Comparison of ENCODE assay signal across 8 cellular contexts in the genomic region with DNA sequence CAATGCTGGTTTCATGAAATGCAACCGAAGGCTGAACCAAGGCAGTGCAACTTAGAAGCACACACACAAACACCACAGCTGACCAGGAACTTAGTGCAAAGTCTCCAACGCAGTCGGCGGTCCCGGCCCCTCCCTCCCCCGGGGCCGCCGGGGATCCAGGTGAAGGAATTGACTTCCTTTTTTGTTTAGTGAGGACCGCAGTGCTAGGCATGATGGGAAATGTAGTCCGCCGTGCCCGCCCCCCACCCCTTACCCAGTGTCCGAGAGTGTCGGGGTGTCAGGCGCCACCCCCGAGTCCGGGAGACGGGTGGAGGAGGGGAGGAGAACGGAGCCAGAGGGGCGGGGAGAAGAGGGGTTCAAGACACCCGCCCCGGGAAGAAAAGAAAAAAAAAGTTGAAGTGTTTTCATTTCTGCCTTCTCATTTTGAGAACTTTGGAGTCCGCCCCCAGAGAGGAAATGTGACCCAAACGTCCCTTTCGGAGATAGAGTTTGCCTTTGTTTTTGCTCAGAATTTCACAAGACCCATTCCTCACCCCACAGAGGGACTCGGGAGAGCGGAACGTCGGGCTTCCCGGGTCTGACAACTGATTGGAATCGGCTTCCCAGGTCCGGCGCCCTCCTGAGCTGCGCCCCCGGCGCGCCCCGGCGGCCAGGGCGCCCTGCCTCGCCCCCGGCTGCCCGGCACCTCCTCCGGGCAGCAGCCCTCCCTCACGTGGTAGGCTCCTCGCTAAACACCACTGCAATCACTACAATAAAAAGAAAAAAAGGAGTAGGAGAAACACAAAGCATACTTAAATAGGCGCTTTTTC. TPM values are rescaled to one million over a fixed set of nuclear protein-coding genes. Genes with fewer than 3 reads are reported as not detected.
DNase-seq lines count a peak whose midpoint lies in the region; ATAC-seq and TF ChIP-seq lines count a peak whose summit lies in the region.

No MANE protein-coding gene starts in this region.

- H3K9me2 ChIP-seq in neural cell (ENCODE audit: insufficient read depth, low read length) = no peaks in the 10 kb centered on the region

- 0 to 2% methylated on average over 10 to 13 of the region's 47 CpGs for WGBS in gastroesophageal sphincter (ENCODE audit: low coverage in 1 of 2), 2 donors

- TF ChIP-seq RAD21 in neural cell (conservative IDR thresholded peaks at IDR 0.05) = no peak

- peaks cover 2 to 45% (median 21%) of the 10 kb centered on the region in 3 donors for H3K4me1 ChIP-seq in gastroesophageal sphincter

- peaks cover 21% of the 10 kb centered on the region for H3K79me2 ChIP-seq in neural cell (replicated peaks; ENCODE audit: insufficient read depth, low read length)

- H3K36me3 ChIP-seq in gastroesophageal sphincter = no peaks in the 10 kb centered on the region
- no peaks in the 10 kb centered on the region for H3K36me3 ChIP-seq in neural cell (ENCODE audit: insufficient read depth, low read length)

- H3K27ac Mint-ChIP-seq in activated naive CD4-positive, alpha-beta T cell treated with anti-CD3 and anti-CD28 coated beads, Interleukin-2, amount 50 U/mL, for 72 hours = peak overlapping the region; percentile 63 to 84
- H3K27ac Mint-ChIP-seq in type B pancreatic cell = peak overlapping the region; percentile 95

- DNase-seq in DMS153 (lab: John Stamatoyannopoulos, UW) (peak; percentile 80), HT1080 (ENCODE audit: low read depth) (peak; percentile 94), RPMI7951 (ENCODE audit: low read depth) (peak; percentile 81), type B pancreatic cell (ENCODE audit: extremely low spot score, unreplicated experiment) (peak; percentile 81)
- DNase-seq in activated naive CD4-positive, alpha-beta T cell treated with anti-CD3 and anti-CD28 coated beads, Interleukin-2, amount 50 U/mL, for 72 hours (ENCODE audit: low spot score in 2 of 2) = peak; percentile 72 to 77

- H3F3A ChIP-seq in neural cell (ENCODE audit: insufficient read depth, low read length, poor library complexity, severe bottlenecking) = no peaks in the 10 kb centered on the region

- peak; percentile 63 to 72 for TF ChIP-seq POLR2A in gastroesophageal sphincter (IDR thresholded peaks at IDR 0.05)

- H2AFZ ChIP-seq in neural cell (ENCODE audit: low read depth, low read length) = no peak overlapping the region

- H3K27me3 Mint-ChIP-seq in type B pancreatic cell = no peaks in the 10 kb centered on the region

- H3K9me3 ChIP-seq in gastroesophageal sphincter = no peaks in the 10 kb centered on the region
- H3K9me3 ChIP-seq in neural cell (ENCODE audit: low read length) = no peaks in the 10 kb centered on the region

- H3K27ac ChIP-seq in gastroesophageal sphincter = peak overlapping the region; percentile 93 to 100 (median 98)
- H3K27ac ChIP-seq in neural cell (ENCODE audit: low read length) = peak overlapping the region; percentile 77

- TF ChIP-seq EP300 in gastroesophageal sphincter (IDR thresholded peaks at IDR 0.05) (no peak), neural cell (conservative IDR thresholded peaks at IDR 0.05; ENCODE audit: poor library complexity, severe bottlenecking) (no peak)

- H4K20me1 ChIP-seq in neural cell (ENCODE audit: insufficient read depth) = peaks cover 4% of the 10 kb centered on the region

- H3K27me3 ChIP-seq in gastroesophageal sphincter (no peaks in the 10 kb centered on the region), neural cell (ENCODE audit: insufficient read depth, low read depth, low read length) (no peaks in the 10 kb centered on the region)

- H3K4me2 ChIP-seq in neural cell (ENCODE audit: low read length) = peak overlapping the region; percentile 95

- H3K9me3 Mint-ChIP-seq in activated naive CD4-positive, alpha-beta T cell treated with anti-CD3 and anti-CD28 coated beads, Interleukin-2, amount 50 U/mL, for 72 hours = no peaks in the 10 kb centered on the region
- H3K9me3 Mint-ChIP-seq in type B pancreatic cell = no peaks in the 10 kb centered on the region

- TF ChIP-seq CTCF in gastroesophageal sphincter (IDR thresholded peaks at IDR 0.05) (peak in 2 of 4 experiments; percentile 12 to 36), neural cell (IDR thresholded peaks at IDR 0.05; ENCODE audit: poor library complexity, severe bottlenecking) (no peak), type B pancreatic cell (conservative IDR thresholded peaks at IDR 0.05) (no peak)

- H3K4me3 Mint-ChIP-seq in type B pancreatic cell = peak overlapping the region; percentile 93

- peaks cover 26% of the 10 kb centered on the region for H3K4me1 Mint-ChIP-seq in type B pancreatic cell (ENCODE audit: unreplicated experiment)

- peak overlapping the region; percentile 92 to 95 for H3K4me3 ChIP-seq in gastroesophageal sphincter
- H3K4me3 ChIP-seq in neural cell (ENCODE audit: low read length) = peak overlapping the region; percentile 100

- no peaks in the 10 kb centered on the region for H3K36me3 Mint-ChIP-seq in activated naive CD4-positive, alpha-beta T cell treated with anti-CD3 and anti-CD28 coated beads, Interleukin-2, amount 50 U/mL, for 72 hours
- no peaks in the 10 kb centered on the region for H3K36me3 Mint-ChIP-seq in type B pancreatic cell

- H3K9ac ChIP-seq in neural cell (ENCODE audit: low read length) = peak overlapping the region; percentile 95

- peak; percentile 35 to 69 for ATAC-seq in activated naive CD4-positive, alpha-beta T cell treated with anti-CD3 and anti-CD28 coated beads, Interleukin-2, amount 50 U/mL, for 72 hours
- ATAC-seq in gastroesophageal sphincter = peak; percentile 60
- no peak for ATAC-seq in GM19467 (IDR thresholded peaks at IDR 0.05; ENCODE audit: unreplicated experiment)

TF ChIP-seq in neural cell, 6 proteins besides CTCF, POLR2A, EP300 and RAD21:
- TF ChIP-seq POLR2AphosphoS5 (IDR thresholded peaks at IDR 0.05) (peak; percentile 17), SMC3 (conservative IDR thresholded peaks at IDR 0.05; ENCODE audit: poor library complexity) (no peak)

RNA-seq across cellular contexts. Expression of gene IER5L, which starts 2.0 kb away (rescaled TPM):
- 58.9 and 76.5 TPM in 2 replicates for total RNA-seq in HT1080 (2014; rRNA removed; shearing (Covaris generic))
- 20.3 and 22.7 TPM in 2 replicates for polyA plus RNA-seq in HT1080 (2015; cell fraction: cytosol; rRNA removed)
- polyA plus RNA-seq in HT1080 (2015; cell fraction: nucleus; rRNA removed) = 23.0 and 25.0 TPM in 2 replicates
- total RNA-seq in RPMI7951 (2014; rRNA removed; shearing (Covaris generic)) = 11.2 and 21.2 TPM in 2 replicates
- 1 to 10 TPM; 3.6 to 5.7 TPM for total RNA-seq in activated naive CD4-positive, alpha-beta T cell treated with anti-CD3 and anti-CD28 coated beads, Interleukin-2, amount 50 U/mL, for 72 hours
- total RNA-seq in gastroesophageal sphincter (10 to 100 TPM in 2 of 4 donors, 1 to 10 TPM in 2; 7.4 to 14.3 (median 10.4) TPM), type B pancreatic cell (ENCODE audit: low replicate concordance) (22.3 and 37.5 TPM in 2 replicates)
- polyA plus RNA-seq in neural cell = 20.8 and 30.5 TPM in 2 replicates
- 28.4 and 41.1 TPM in 2 replicates for polyA minus RNA-seq in neural cell
